In the genomic region with DNA sequence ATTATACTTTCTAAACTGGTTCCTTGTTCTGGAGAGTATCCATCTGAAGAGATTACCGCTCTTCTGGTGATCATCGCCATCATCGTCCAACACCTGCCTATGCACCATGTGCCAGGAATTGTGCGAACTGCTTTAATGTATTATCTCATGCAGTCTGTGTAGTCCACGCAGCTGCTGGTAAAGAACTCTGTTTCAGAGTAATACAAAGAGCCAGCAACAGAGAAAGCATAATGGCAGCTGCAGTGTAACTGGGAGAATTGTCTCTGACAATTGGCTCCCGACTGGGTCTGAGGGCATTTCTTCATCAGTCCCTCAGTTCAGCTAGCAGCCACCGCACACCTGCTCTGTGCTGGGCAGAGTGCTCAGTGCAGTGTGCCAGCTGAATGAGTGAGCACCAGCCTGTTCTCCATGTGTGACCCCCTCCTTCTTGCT, we compare ENCODE assay signal across 1 cellular context.
TF ChIP-seq lines count a peak whose summit lies in the region.

No MANE protein-coding gene starts in this region.

TF ChIP-seq in GM23338, 12 proteins besides CTCF, POLR2A, EP300 and RAD21 (continued from another document):
- TF ChIP-seq, protein P1, sequence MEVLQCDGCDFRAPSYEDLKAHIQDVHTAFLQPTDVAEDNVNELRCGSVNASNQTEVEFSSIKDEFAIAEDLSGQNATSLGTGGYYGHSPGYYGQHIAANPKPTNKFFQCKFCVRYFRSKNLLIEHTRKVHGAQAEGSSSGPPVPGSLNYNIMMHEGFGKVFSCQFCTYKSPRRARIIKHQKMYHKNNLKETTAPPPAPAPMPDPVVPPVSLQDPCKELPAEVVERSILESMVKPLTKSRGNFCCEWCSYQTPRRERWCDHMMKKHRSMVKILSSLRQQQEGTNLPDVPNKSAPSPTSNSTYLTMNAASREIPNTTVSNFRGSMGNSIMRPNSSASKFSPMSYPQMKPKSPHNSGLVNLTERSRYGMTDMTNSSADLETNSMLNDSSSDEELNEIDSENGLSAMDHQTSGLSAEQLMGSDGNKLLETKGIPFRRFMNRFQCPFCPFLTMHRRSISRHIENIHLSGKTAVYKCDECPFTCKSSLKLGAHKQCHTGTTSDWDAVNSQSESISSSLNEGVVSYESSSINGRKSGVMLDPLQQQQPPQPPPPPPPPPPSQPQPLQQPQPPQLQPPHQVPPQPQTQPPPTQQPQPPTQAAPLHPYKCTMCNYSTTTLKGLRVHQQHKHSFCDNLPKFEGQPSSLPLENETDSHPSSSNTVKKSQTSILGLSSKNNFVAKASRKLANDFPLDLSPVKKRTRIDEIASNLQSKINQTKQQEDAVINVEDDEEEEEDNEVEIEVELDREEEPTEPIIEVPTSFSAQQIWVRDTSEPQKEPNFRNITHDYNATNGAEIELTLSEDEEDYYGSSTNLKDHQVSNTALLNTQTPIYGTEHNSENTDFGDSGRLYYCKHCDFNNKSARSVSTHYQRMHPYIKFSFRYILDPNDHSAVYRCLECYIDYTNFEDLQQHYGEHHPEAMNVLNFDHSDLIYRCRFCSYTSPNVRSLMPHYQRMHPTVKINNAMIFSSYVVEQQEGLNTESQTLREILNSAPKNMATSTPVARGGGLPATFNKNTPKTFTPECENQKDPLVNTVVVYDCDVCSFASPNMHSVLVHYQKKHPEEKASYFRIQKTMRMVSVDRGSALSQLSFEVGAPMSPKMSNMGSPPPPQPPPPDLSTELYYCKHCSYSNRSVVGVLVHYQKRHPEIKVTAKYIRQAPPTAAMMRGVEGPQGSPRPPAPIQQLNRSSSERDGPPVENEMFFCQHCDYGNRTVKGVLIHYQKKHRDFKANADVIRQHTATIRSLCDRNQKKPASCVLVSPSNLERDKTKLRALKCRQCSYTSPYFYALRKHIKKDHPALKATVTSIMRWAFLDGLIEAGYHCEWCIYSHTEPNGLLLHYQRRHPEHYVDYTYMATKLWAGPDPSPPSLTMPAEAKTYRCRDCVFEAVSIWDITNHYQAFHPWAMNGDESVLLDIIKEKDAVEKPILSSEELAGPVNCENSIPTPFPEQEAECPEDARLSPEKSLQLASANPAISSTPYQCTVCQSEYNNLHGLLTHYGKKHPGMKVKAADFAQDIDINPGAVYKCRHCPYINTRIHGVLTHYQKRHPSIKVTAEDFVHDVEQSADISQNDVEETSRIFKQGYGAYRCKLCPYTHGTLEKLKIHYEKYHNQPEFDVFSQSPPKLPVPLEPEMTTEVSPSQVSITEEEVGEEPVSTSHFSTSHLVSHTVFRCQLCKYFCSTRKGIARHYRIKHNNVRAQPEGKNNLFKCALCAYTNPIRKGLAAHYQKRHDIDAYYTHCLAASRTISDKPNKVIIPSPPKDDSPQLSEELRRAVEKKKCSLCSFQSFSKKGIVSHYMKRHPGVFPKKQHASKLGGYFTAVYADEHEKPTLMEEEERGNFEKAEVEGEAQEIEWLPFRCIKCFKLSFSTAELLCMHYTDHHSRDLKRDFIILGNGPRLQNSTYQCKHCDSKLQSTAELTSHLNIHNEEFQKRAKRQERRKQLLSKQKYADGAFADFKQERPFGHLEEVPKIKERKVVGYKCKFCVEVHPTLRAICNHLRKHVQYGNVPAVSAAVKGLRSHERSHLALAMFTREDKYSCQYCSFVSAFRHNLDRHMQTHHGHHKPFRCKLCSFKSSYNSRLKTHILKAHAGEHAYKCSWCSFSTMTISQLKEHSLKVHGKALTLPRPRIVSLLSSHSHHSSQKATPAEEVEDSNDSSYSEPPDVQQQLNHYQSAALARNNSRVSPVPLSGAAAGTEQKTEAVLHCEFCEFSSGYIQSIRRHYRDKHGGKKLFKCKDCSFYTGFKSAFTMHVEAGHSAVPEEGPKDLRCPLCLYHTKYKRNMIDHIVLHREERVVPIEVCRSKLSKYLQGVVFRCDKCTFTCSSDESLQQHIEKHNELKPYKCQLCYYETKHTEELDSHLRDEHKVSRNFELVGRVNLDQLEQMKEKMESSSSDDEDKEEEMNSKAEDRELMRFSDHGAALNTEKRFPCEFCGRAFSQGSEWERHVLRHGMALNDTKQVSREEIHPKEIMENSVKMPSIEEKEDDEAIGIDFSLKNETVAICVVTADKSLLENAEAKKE (CRISPR knock-in tag; IDR thresholded peaks at IDR 0.05) = no peak
- TF ChIP-seq CREB1 (CRISPR knock-in tag; IDR thresholded peaks at IDR 0.05; ENCODE audit: low read depth) (no peak), JUNB (IDR thresholded peaks at IDR 0.05; ENCODE audit: unreplicated experiment) (no peak), STAT1 (IDR thresholded peaks at IDR 0.05; ENCODE audit: unreplicated experiment) (no peak), ZNF331 (CRISPR knock-in tag; IDR thresholded peaks at IDR 0.05; ENCODE audit: low read depth) (no peak), EZH2 (IDR thresholded peaks at IDR 0.05; ENCODE audit: low read depth, unreplicated experiment) (no peak), POLR2AphosphoS5 (IDR thresholded peaks at IDR 0.05; ENCODE audit: low read depth) (no peak)
- TF ChIP-seq, protein P2, sequence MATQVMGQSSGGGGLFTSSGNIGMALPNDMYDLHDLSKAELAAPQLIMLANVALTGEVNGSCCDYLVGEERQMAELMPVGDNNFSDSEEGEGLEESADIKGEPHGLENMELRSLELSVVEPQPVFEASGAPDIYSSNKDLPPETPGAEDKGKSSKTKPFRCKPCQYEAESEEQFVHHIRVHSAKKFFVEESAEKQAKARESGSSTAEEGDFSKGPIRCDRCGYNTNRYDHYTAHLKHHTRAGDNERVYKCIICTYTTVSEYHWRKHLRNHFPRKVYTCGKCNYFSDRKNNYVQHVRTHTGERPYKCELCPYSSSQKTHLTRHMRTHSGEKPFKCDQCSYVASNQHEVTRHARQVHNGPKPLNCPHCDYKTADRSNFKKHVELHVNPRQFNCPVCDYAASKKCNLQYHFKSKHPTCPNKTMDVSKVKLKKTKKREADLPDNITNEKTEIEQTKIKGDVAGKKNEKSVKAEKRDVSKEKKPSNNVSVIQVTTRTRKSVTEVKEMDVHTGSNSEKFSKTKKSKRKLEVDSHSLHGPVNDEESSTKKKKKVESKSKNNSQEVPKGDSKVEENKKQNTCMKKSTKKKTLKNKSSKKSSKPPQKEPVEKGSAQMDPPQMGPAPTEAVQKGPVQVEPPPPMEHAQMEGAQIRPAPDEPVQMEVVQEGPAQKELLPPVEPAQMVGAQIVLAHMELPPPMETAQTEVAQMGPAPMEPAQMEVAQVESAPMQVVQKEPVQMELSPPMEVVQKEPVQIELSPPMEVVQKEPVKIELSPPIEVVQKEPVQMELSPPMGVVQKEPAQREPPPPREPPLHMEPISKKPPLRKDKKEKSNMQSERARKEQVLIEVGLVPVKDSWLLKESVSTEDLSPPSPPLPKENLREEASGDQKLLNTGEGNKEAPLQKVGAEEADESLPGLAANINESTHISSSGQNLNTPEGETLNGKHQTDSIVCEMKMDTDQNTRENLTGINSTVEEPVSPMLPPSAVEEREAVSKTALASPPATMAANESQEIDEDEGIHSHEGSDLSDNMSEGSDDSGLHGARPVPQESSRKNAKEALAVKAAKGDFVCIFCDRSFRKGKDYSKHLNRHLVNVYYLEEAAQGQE (IDR thresholded peaks at IDR 0.05; ENCODE audit: unreplicated experiment) = no peak
